21 cellular contexts compared by ENCODE assay signal in genomic region chr2:11491348-11491930, GRCh38. TPM values are rescaled to one million over a fixed set of nuclear protein-coding genes. Genes with fewer than 3 reads are reported as not detected.
"Had no signal": no experiment of that assay in that cellular context is flagged by ENCODE, and none has a peak within 500 bp of the region (broad histone marks: within the 10 kb centered on the region; RNA-seq: fewer than 3 reads in every experiment).

No MANE protein-coding gene starts in this region.

- DNase-seq: activated CD4-positive, alpha-beta memory T cell treated with anti-CD3 and anti-CD28 coated beads for 36 hours; activated CD4-positive, alpha-beta T cell treated with anti-CD3 and anti-CD28 coated beads for 48 hours; activated effector memory CD4-positive, alpha-beta T cell treated with anti-CD3 and anti-CD28 coated beads, Interleukin-2, amount 50 U/mL, for 16 hours; activated naive CD4-positive, alpha-beta T cell treated with anti-CD3 and anti-CD28 coated beads, Interleukin-2, amount 50 U/mL, for 16 hours; activated naive CD8-positive, alpha-beta T cell treated with anti-CD3 and anti-CD28 coated beads, Interleukin-2, amount 50 U/mL, for 24 hours; activated T-cell treated with anti-CD3 and anti-CD28 coated beads for 4 hours; anterior cingulate cortex; heart left ventricle; islet precursor cell; left colon; naive thymus-derived CD4-positive, alpha-beta T cell; ovary; right cardiac atrium; stimulated activated CD4-positive, alpha-beta T cell treated with anti-CD3 and anti-CD28 coated beads, Interleukin-1b, Interleukin-23, amount 100 ng/mL, for 48 hours; substantia nigra; T-helper 2 cell; thyroid gland had no signal

- H3K36me3 Mint-ChIP-seq: activated CD4-positive, alpha-beta memory T cell treated with anti-CD3 and anti-CD28 coated beads for 36 hours; naive thymus-derived CD4-positive, alpha-beta T cell had no signal

- ATAC-seq: activated naive CD8-positive, alpha-beta T cell treated with anti-CD3 and anti-CD28 coated beads, Interleukin-2, amount 50 U/mL, for 24 hours; heart left ventricle; left colon; naive thymus-derived CD4-positive, alpha-beta T cell; right cardiac atrium had no signal

- H3K27ac Mint-ChIP-seq: activated CD4-positive, alpha-beta memory T cell treated with anti-CD3 and anti-CD28 coated beads for 36 hours; activated naive CD8-positive, alpha-beta T cell treated with anti-CD3 and anti-CD28 coated beads, Interleukin-2, amount 50 U/mL, for 24 hours; naive thymus-derived CD4-positive, alpha-beta T cell; stimulated activated naive CD8-positive, alpha-beta T cell treated with anti-CD3 and anti-CD28 coated beads, Interleukin-15, Interleukin-2, amounts not matched to agents 100 ng/mL and 50 ng/mL, for 24 hours had no signal

- FAIRE-seq: endometrium, frontal cortex had no signal

- H3K4me1 Mint-ChIP-seq: activated naive CD8-positive, alpha-beta T cell treated with anti-CD3 and anti-CD28 coated beads, Interleukin-2, amount 50 U/mL, for 24 hours; naive thymus-derived CD4-positive, alpha-beta T cell had no signal

- H3K4me3 ChIP-seq: heart left ventricle, ovary, skin epidermis, thyroid gland had no signal

- H3K9me3 ChIP-seq: ovary, thyroid gland had no signal

- H3K27me3 ChIP-seq: ovary, thyroid gland had no signal

- H3K4me1 ChIP-seq: thyroid gland had no signal

- H3K9me3 Mint-ChIP-seq: activated CD4-positive, alpha-beta memory T cell treated with anti-CD3 and anti-CD28 coated beads for 36 hours; activated naive CD8-positive, alpha-beta T cell treated with anti-CD3 and anti-CD28 coated beads, Interleukin-2, amount 50 U/mL, for 24 hours; stimulated activated naive CD8-positive, alpha-beta T cell treated with anti-CD3 and anti-CD28 coated beads, Interleukin-15, Interleukin-2, amounts not matched to agents 100 ng/mL and 50 ng/mL, for 24 hours had no signal

- H3K36me3 ChIP-seq: heart left ventricle, ovary, thyroid gland had no signal

- H3K27ac ChIP-seq: heart left ventricle, skin epidermis, thyroid gland had no signal

- H3K4me3 Mint-ChIP-seq: activated CD4-positive, alpha-beta memory T cell treated with anti-CD3 and anti-CD28 coated beads for 36 hours; activated naive CD8-positive, alpha-beta T cell treated with anti-CD3 and anti-CD28 coated beads, Interleukin-2, amount 50 U/mL, for 24 hours; naive thymus-derived CD4-positive, alpha-beta T cell; stimulated activated naive CD8-positive, alpha-beta T cell treated with anti-CD3 and anti-CD28 coated beads, Interleukin-15, Interleukin-2, amounts not matched to agents 100 ng/mL and 50 ng/mL, for 24 hours had no signal

RNA-seq across cellular contexts. Expression of gene GREB1, which starts 42.4 kb away (rescaled TPM):
- polyA plus RNA-seq: naive thymus-derived CD4-positive, alpha-beta T cell had no signal
